ENCODE assay signal across 17 cellular contexts in genomic region chr4:32909722-32910121, GRCh38.
"Had no signal": no experiment of that assay in that cellular context is flagged by ENCODE, and none has a peak within 500 bp of the region (broad histone marks: within the 10 kb centered on the region; RNA-seq: fewer than 3 reads in every experiment).

No MANE protein-coding gene starts in this region.

- H3K4me1 Mint-ChIP-seq: activated CD8-positive, alpha-beta memory T cell treated with anti-CD3 and anti-CD28 coated beads, Interleukin-2, amount 10 ng/mL, durations not matched to agents 7 days and 5 days; activated naive CD8-positive, alpha-beta T cell treated with anti-CD3 and anti-CD28 coated beads, Interleukin-2, amount 50 U/mL, for 24 hours; naive thymus-derived CD8-positive, alpha-beta T cell had no signal

- H3K27ac ChIP-seq: foreskin keratinocyte, left ventricle myocardium inferior, tibial nerve, vagina had no signal

- H3K36me3 Mint-ChIP-seq: activated CD8-positive, alpha-beta memory T cell treated with anti-CD3 and anti-CD28 coated beads, Interleukin-2, amount 10 ng/mL, durations not matched to agents 7 days and 5 days had no signal

- H3K27me3 ChIP-seq: foreskin keratinocyte, tibial nerve, vagina had no signal

- H3K4me1 ChIP-seq: foreskin keratinocyte, left ventricle myocardium inferior, tibial nerve, vagina had no signal

- H3K27me3 Mint-ChIP-seq: activated CD8-positive, alpha-beta memory T cell treated with anti-CD3 and anti-CD28 coated beads, Interleukin-2, amount 10 ng/mL, durations not matched to agents 7 days and 5 days; activated naive CD8-positive, alpha-beta T cell treated with anti-CD3 and anti-CD28 coated beads, Interleukin-2, amount 50 U/mL, for 24 hours; naive thymus-derived CD8-positive, alpha-beta T cell had no signal

- H3K9me3 ChIP-seq: vagina had no signal

- H3K4me3 Mint-ChIP-seq: activated CD8-positive, alpha-beta memory T cell treated with anti-CD3 and anti-CD28 coated beads, Interleukin-2, amount 10 ng/mL, durations not matched to agents 7 days and 5 days; activated naive CD4-positive, alpha-beta T cell treated with anti-CD3 and anti-CD28 coated beads for 36 hours; activated naive CD8-positive, alpha-beta T cell treated with anti-CD3 and anti-CD28 coated beads, Interleukin-2, amount 50 U/mL, for 24 hours; naive thymus-derived CD8-positive, alpha-beta T cell had no signal

- DNase-seq: activated CD4-positive, alpha-beta T cell treated with anti-CD3 and anti-CD28 coated beads, Interleukin-2, amount 50 U/mL, for 48 hours; activated CD8-positive, alpha-beta memory T cell treated with anti-CD3 and anti-CD28 coated beads, Interleukin-2, amount 10 ng/mL, durations not matched to agents 7 days and 5 days; activated naive CD4-positive, alpha-beta T cell treated with anti-CD3 and anti-CD28 coated beads for 36 hours; activated naive CD8-positive, alpha-beta T cell treated with anti-CD3 and anti-CD28 coated beads, Interleukin-2, amount 50 U/mL, for 24 hours; activated T-cell treated with anti-CD3 and anti-CD28 coated beads, Interleukin-2, amount 50 U/mL, for 1 hour; cortex of kidney; effector CD8-positive, alpha-beta T cell; foreskin keratinocyte; islet precursor cell; left ventricle myocardium inferior; naive thymus-derived CD8-positive, alpha-beta T cell; stimulated activated CD4-positive, alpha-beta T cell treated with anti-CD3 and anti-CD28 coated beads, Interleukin-4, amount 100 ng/mL, for 1 hour; stimulated activated naive CD4-positive, alpha-beta T cell treated with Interleukin-2 at 50 U/mL for 16 hours; substantia nigra had no signal

- H3K27ac Mint-ChIP-seq: activated CD8-positive, alpha-beta memory T cell treated with anti-CD3 and anti-CD28 coated beads, Interleukin-2, amount 10 ng/mL, durations not matched to agents 7 days and 5 days; activated naive CD4-positive, alpha-beta T cell treated with anti-CD3 and anti-CD28 coated beads for 36 hours; activated naive CD8-positive, alpha-beta T cell treated with anti-CD3 and anti-CD28 coated beads, Interleukin-2, amount 50 U/mL, for 24 hours; activated T-helper 2 cell treated with anti-CD3 and anti-CD28 coated beads, Interferon-gamma antibody, Interleukin-2, Interleukin-4, amounts not matched to agents 10 μg/mL and 5 μg/mL and 100 μg/mL, durations not matched to agents 14 hours and 24 hours and 36 hours; naive thymus-derived CD8-positive, alpha-beta T cell had no signal
